9 cellular contexts compared by ENCODE assay signal in genomic region chr6:105793132-105793531, GRCh38.
DNase-seq lines count a peak whose midpoint lies in the region; ATAC-seq and TF ChIP-seq lines count a peak whose summit lies in the region.
"Had no signal": no experiment of that assay in that cellular context is flagged by ENCODE, and none has a peak within 500 bp of the region (broad histone marks: within the 10 kb centered on the region; RNA-seq: fewer than 3 reads in every experiment).

No MANE protein-coding gene starts in this region.

- no peaks in the 10 kb centered on the region for H3K36me3 Mint-ChIP-seq in glutamatergic neuron (ENCODE audit: unreplicated experiment)

- H3K27me3 Mint-ChIP-seq in glutamatergic neuron (ENCODE audit: unreplicated experiment): no peaks in the 10 kb centered on the region

- H3K27me3 ChIP-seq in esophagus (ENCODE audit: control insufficient read depth in 1 of 2, insufficient read depth in 2 of 2, low read length in 2 of 2) (no peaks in the 10 kb centered on the region), stomach (no peaks in the 10 kb centered on the region)

- H3K4me1 ChIP-seq in esophagus (ENCODE audit: control insufficient read depth in 2 of 2, insufficient read depth in 2 of 2, low read length in 1 of 2): peaks cover 0 to 2% of the 10 kb centered on the region in 2 donors
- peaks cover 4 to 18% (median 10%) of the 10 kb centered on the region in 4 donors for H3K4me1 ChIP-seq in stomach

- H3K4me3 Mint-ChIP-seq in glutamatergic neuron (ENCODE audit: unreplicated experiment): no peak overlapping the region

- POLR2A ChIA-PET in AG04449 (lab: Yijun Ruan, JAX): no interaction called here

- H3K9me3 ChIP-seq in esophagus (ENCODE audit: control insufficient read depth in 2 of 2, insufficient read depth in 1 of 2, low read depth in 1 of 2, low read length in 1 of 2): no peaks in the 10 kb centered on the region
- H3K9me3 ChIP-seq in stomach: no peaks in the 10 kb centered on the region

- 45 to 57% methylated on average over 4 of the region's 4 CpGs for WGBS in esophagus, 2 donors
- 52 to 66% (median 65%) methylated on average over 4 of the region's 4 CpGs for WGBS in stomach, 5 donors

- CTCF ChIA-PET in AG04449 (lab: Yijun Ruan, JAX): no interaction called here

- H3K27ac Mint-ChIP-seq in glutamatergic neuron (ENCODE audit: unreplicated experiment): no peak overlapping the region

- H3K36me3 ChIP-seq in esophagus (ENCODE audit: control insufficient read depth in 2 of 2, insufficient read depth in 2 of 2, low read length in 1 of 2): no peaks in the 10 kb centered on the region
- no peaks in the 10 kb centered on the region for H3K36me3 ChIP-seq in stomach

- TF ChIP-seq CTCF in AG04449 (IDR thresholded peaks at IDR 0.05; ENCODE audit: insufficient read depth, low read length, missing control alignments) (peak; percentile 10), glutamatergic neuron (IDR thresholded peaks at IDR 0.05; ENCODE audit: partially characterized antibody, unreplicated experiment) (no peak), stomach (IDR thresholded peaks at IDR 0.05) (no peak)

- H3K4me3 ChIP-seq in AG04449 (ENCODE audit: low read depth, low read length) (no peak overlapping the region), esophagus (ENCODE audit: low read depth in 1 of 2, low read length in 2 of 2) (no peak overlapping the region), stomach (no peak overlapping the region)

- H3K27ac ChIP-seq in esophagus (ENCODE audit: low read depth in 2 of 2, low read length in 1 of 2) (peak overlapping the region; percentile 35 to 79), stomach (no peak overlapping the region)
- H3K27ac ChIP-seq: VCaP had no signal

- H3K4me1 Mint-ChIP-seq in glutamatergic neuron (ENCODE audit: low read depth, unreplicated experiment): no peaks in the 10 kb centered on the region

- peak; percentile 42 for ATAC-seq in GM18511 (IDR thresholded peaks at IDR 0.05; ENCODE audit: unreplicated experiment)

- H3K9me3 Mint-ChIP-seq in glutamatergic neuron (ENCODE audit: unreplicated experiment): peaks cover 2% of the 10 kb centered on the region

- TF ChIP-seq EP300 in stomach (IDR thresholded peaks at IDR 0.05): no peak

- intact Hi-C loops in stomach (cut with DNase I; ENCODE audit: low total_unique reads): no loop called here

- no peak for TF ChIP-seq POLR2A in stomach (IDR thresholded peaks at IDR 0.05)

- DNase-seq in AG04449 (ENCODE audit: low read depth, low spot score) (no peak), OCI-M1 (lab: John Stamatoyannopoulos, UW) (peak; percentile 82), NCI-H2029 treated with DMSO at 0.1 percent for 48 hours (lab: John Stamatoyannopoulos, UW) (no peak), glutamatergic neuron (no peak), DMS79 treated with DMSO at 0.1 percent for 48 hours (lab: John Stamatoyannopoulos, UW) (no peak), stomach (no peak)

Comparison
In these comparisons a context has a peak if more than half of its experiments do, and no peak if none do; other contexts are left out.
1. H3K27ac ChIP-seq: peak in esophagus (2 of 2); none in stomach (0 of 5).